1 cellular context compared by ENCODE assay signal in the genomic region with DNA sequence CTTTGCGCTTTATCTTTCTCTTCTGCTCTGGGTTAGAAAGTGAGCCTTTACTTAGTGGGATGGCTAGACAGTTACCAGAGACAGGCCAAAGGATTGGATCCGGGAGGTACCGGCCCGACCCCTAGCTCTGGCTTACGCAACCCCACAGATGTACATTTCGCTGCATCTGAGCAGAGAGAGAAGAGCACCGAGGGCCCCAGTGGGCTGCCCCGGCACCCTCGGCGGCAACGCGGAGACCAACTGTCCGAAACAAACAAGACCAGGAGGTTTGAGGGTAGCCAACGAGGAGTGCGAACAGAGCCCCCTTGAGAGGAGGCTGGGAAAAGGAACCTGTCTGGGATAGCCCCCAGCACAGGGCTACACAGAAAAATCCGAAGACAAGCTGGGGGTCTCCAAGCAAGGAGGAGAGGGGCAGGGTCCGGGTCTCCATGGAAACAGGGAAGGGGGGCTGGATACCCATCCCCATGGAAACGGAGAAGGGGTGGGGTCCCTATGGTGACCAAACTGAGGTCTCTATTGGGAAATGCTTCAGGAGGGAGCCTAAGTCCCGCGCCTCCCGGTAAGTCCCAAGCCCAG.
TF ChIP-seq lines count a peak whose summit lies in the region.

No MANE protein-coding gene starts in this region.

TF ChIP-seq in HCT116, 20 proteins besides CTCF, POLR2A, EP300 and RAD21:
- TF ChIP-seq ZNF274 (IDR thresholded peaks at IDR 0.05; ENCODE audit: low read depth, low read length) (no peak), YY1 (IDR thresholded peaks at IDR 0.05; ENCODE audit: extremely low read depth, insufficient replicate concordance, low read depth, low read length) (no peak), ZFX (IDR thresholded peaks at IDR 0.05) (no peak), EGR1 (IDR thresholded peaks at IDR 0.05; ENCODE audit: low read depth) (no peak)
